8 cellular contexts compared by ENCODE assay signal in the genomic region with DNA sequence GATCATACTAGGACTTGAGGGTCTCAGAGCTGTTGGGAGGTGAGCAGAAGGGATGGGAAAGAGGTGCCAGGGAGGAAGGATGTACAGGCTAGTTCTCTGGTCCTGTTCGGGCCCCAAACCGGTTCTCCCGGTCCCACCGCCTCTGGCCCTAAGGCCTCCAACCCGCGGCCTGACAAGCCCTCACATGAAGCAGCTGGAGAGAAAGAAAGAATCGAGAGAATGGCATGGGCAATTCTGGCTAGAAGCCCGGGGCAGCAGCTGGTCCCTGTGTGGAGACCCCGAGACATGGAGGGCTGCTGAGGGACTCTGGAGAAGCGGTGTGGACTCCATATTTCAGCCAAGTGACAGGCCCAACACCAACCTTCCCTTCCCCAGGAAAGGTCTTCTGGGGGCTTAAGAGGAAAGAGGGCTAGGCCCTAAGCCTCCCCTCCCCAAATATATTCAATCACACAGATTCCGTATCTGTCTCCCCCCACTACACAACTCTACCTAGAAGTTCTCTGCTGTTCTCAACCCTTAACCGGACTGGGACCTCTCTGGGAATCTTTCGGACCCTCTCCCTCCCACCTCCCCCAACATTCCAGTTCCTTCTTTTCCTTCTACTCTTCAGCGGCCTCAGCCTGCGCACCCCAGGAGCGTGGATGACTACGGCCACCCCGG. TPM values are rescaled to one million over a fixed set of nuclear protein-coding genes. Genes with fewer than 3 reads are reported as not detected.
A peak's percentile ranks its signal among the peaks of the same experiment; 100 is the strongest.
DNase-seq lines count a peak whose midpoint lies in the region; ATAC-seq and TF ChIP-seq lines count a peak whose summit lies in the region.

No MANE protein-coding gene starts in this region.

- DNase-seq in NCI-H82 (lab: John Stamatoyannopoulos, UW) (peak; percentile 57), NCI-H82 treated with DMSO at 0.1 percent for 48 hours (lab: John Stamatoyannopoulos, UW; ENCODE audit: unreplicated experiment) (no peak), NCI-H345 treated with DMSO at 0.1 percent for 48 hours (lab: John Stamatoyannopoulos, UW; ENCODE audit: unreplicated experiment) (peak; percentile 67), brain microvascular endothelial cell (no peak), left colon (peak; percentile 60 to 64), stomach (peak; percentile 88), NCI-H187 treated with DMSO at 0.1 percent for 48 hours (lab: John Stamatoyannopoulos, UW) (no peak), ecto neural progenitor cell (ENCODE audit: low spot score) (no peak)

- TF ChIP-seq CTCF in brain microvascular endothelial cell (IDR thresholded peaks at IDR 0.05; ENCODE audit: low read depth, low read length, missing control alignments) (no peak), stomach (IDR thresholded peaks at IDR 0.05) (no peak)

- H3K9me3 ChIP-seq in stomach, result no peaks in the 10 kb centered on the region

- WGBS in stomach, 5 donors, result 0 to 2% (median 1%) methylated on average over 18 of the region's 18 CpGs

- peaks cover 28 to 60% (median 50%) of the 10 kb centered on the region in 4 donors for H3K4me1 ChIP-seq in stomach

- H3K4me3 ChIP-seq in brain microvascular endothelial cell (ENCODE audit: low read depth, low read length), result peak overlapping the region; percentile 89
- H3K4me3 ChIP-seq in stomach, result peak overlapping the region; percentile 77 to 98 (median 83)

- H3K36me3 ChIP-seq in brain microvascular endothelial cell (replicated peaks) (peaks cover 40% of the 10 kb centered on the region), stomach (peaks cover 19 to 30% (median 25%) of the 10 kb centered on the region in 4 donors)

- intact Hi-C loops in left colon (cut with DNase I, micrococcal nuclease) (no loop called here), stomach (cut with DNase I; ENCODE audit: low total_unique reads) (no loop called here)

- H3K27me3 ChIP-seq in brain microvascular endothelial cell (replicated peaks) (no peaks in the 10 kb centered on the region), stomach (no peaks in the 10 kb centered on the region)

- in situ Hi-C loops in brain microvascular endothelial cell (cut with HindIII; ENCODE audit: low pct_ligation_motif_present, low sequenced_read_pairs), result no loop called here

- peak overlapping the region; percentile 90 for H3K27ac ChIP-seq in brain microvascular endothelial cell
- H3K27ac ChIP-seq in stomach, result peak overlapping the region; percentile 96 to 99 (median 97)

- no peak for TF ChIP-seq POLR2A in stomach (IDR thresholded peaks at IDR 0.05)

- no peak for TF ChIP-seq EP300 in stomach (IDR thresholded peaks at IDR 0.05)

- ATAC-seq in left colon, result peak; percentile 32

RNA-seq across cellular contexts. Expression of a gene that starts 0.6 kb away (rescaled TPM):
- total RNA-seq in left colon, result 10 to 100 TPM; 65.5 to 74.4 TPM
- 10 to 100 TPM; 28.1 to 90.3 (median 52.5) TPM for total RNA-seq in stomach
- 10 to 100 TPM; 41.6 to 49.2 (median 47.1) TPM for polyA plus RNA-seq in stomach

RNA-seq across cellular contexts. Expression of a gene that starts 1.4 kb away (rescaled TPM):
- under 1 TPM; 0.21 to 0.81 TPM for total RNA-seq in left colon
- 10 to 100 TPM in 1 of 5 donors, 1 to 10 TPM in 1, under 1 TPM in 1, not detected in 2; 0.72 to 14.0 (median 3.1) TPM for total RNA-seq in stomach
- 1 to 10 TPM; 1.1 to 2.4 (median 1.4) TPM for polyA plus RNA-seq in stomach

RNA-seq across cellular contexts. Expression of a gene that starts 11.3 kb away (rescaled TPM):
- total RNA-seq in left colon, result 1 to 10 TPM; 3.0 to 4.1 TPM
- total RNA-seq in stomach, result 1 to 10 TPM in 4 of 5 donors, under 1 TPM in 1; 0.73 to 6.4 (median 3.5) TPM
- 1 to 10 TPM; 2.4 to 6.0 (median 2.5) TPM for polyA plus RNA-seq in stomach

RNA-seq across cellular contexts. Expression of a gene that starts 11.7 kb away (rescaled TPM):
- total RNA-seq in left colon (10 to 100 TPM; 14.7 to 15.8 TPM), stomach (10 to 100 TPM in 2 of 5 donors, 1 to 10 TPM in 3; 5.2 to 52.2 (median 8.8) TPM)
- 1 to 10 TPM; 3.9 to 5.4 (median 4.3) TPM for polyA plus RNA-seq in stomach

RNA-seq across cellular contexts. Expression of a gene that starts 22.4 kb away (rescaled TPM):
- total RNA-seq in left colon (under 1 TPM; 0.61 to 0.75 TPM), stomach (1 to 10 TPM in 1 of 5 donors, not detected in 4; 1.3 TPM)
- polyA plus RNA-seq in stomach, result 10 to 100 TPM in 1 of 3 donors, under 1 TPM in 1, not detected in 1; 0.25 to 35.1 TPM

Comparison
In these comparisons a context has a peak if more than half of its experiments do, and no peak if none do; other contexts are left out.
1. DNase-seq: peak in NCI-H82 (single experiment), NCI-H345 treated with DMSO at 0.1 percent for 48 hours (single experiment), left colon (2 of 2) and stomach (single experiment); none in NCI-H82 treated with DMSO at 0.1 percent for 48 hours (single experiment), brain microvascular endothelial cell (single experiment), NCI-H187 treated with DMSO at 0.1 percent for 48 hours (single experiment) and ecto neural progenitor cell (single experiment).